ENCODE assay signal across 7 cellular contexts in genomic region chr5:126595486-126596083, GRCh38. TPM values are rescaled to one million over a fixed set of nuclear protein-coding genes. Genes with fewer than 3 reads are reported as not detected.
DNase-seq lines count a peak whose midpoint lies in the region; ATAC-seq and TF ChIP-seq lines count a peak whose summit lies in the region.

No MANE protein-coding gene starts in this region.

- H3K4me1 ChIP-seq in HUES64 (ENCODE audit: insufficient read depth, low read length) (peaks cover 34% of the 10 kb centered on the region), esophagus (ENCODE audit: control insufficient read depth in 2 of 2, insufficient read depth in 2 of 2, low read length in 1 of 2) (peaks cover 0 to 8% of the 10 kb centered on the region in 2 donors), gastrocnemius medialis (peaks cover 8 to 14% of the 10 kb centered on the region in 2 donors)

- peak; percentile 18 for ATAC-seq in GM21381 (IDR thresholded peaks at IDR 0.05; ENCODE audit: unreplicated experiment)
- no peak for ATAC-seq in gastrocnemius medialis

- peak overlapping the region; percentile 54 for H3K27ac ChIP-seq in HUES64 (ENCODE audit: low read depth, low read length)
- H3K27ac ChIP-seq in esophagus (ENCODE audit: low read depth in 2 of 2, low read length in 1 of 2): peak overlapping the region; percentile 93 to 97
- H3K27ac ChIP-seq in gastrocnemius medialis: peak overlapping the region; percentile 21 to 69 (median 50)

- in situ Hi-C loops in gastrocnemius medialis (cut with MboI; ENCODE audit: low sequenced_read_pairs in 4 of 4): no loop called here

- no peaks in the 10 kb centered on the region for H3K9me3 ChIP-seq in HUES64 (ENCODE audit: insufficient read depth, low read depth, low read length)
- no peaks in the 10 kb centered on the region for H3K9me3 ChIP-seq in esophagus (ENCODE audit: control insufficient read depth in 2 of 2, insufficient read depth in 1 of 2, low read depth in 1 of 2, low read length in 1 of 2)
- no peaks in the 10 kb centered on the region for H3K9me3 ChIP-seq in gastrocnemius medialis

- H3K27me3 ChIP-seq in HUES64 (ENCODE audit: insufficient read depth, low read length): no peaks in the 10 kb centered on the region
- H3K27me3 ChIP-seq in esophagus (ENCODE audit: control insufficient read depth in 1 of 2, insufficient read depth in 2 of 2, low read length in 2 of 2): no peaks in the 10 kb centered on the region
- no peaks in the 10 kb centered on the region for H3K27me3 ChIP-seq in gastrocnemius medialis

- no peak for TF ChIP-seq POLR2A in gastrocnemius medialis (IDR thresholded peaks at IDR 0.05)

- no peak for TF ChIP-seq CTCF in gastrocnemius medialis (IDR thresholded peaks at IDR 0.05 in 4 of 5, conservative IDR thresholded peaks at IDR 0.05 in 1 of 5)

- H3K4me3 ChIP-seq in HUES64 (ENCODE audit: low read length) (peak overlapping the region; percentile 84), esophagus (ENCODE audit: low read depth in 1 of 2, low read length in 2 of 2) (peak overlapping the region; percentile 65 to 78), gastrocnemius medialis (peak overlapping the region; percentile 51 to 85 (median 70))

- peaks cover 22% of the 10 kb centered on the region for H3K36me3 ChIP-seq in HUES64 (ENCODE audit: insufficient read depth, low read length)
- peaks cover 0 to 8% of the 10 kb centered on the region in 2 donors for H3K36me3 ChIP-seq in esophagus (ENCODE audit: control insufficient read depth in 2 of 2, insufficient read depth in 2 of 2, low read length in 1 of 2)
- no peaks in the 10 kb centered on the region for H3K36me3 ChIP-seq in gastrocnemius medialis

- WGBS in HUES64: 59% methylated on average over 21 of the region's 22 CpGs
- WGBS in esophagus, 2 donors: 62% methylated on average over 22 of the region's 22 CpGs

- DNase-seq in gastrocnemius medialis (no peak), NCI-H1048 (lab: John Stamatoyannopoulos, UW) (no peak), SKM-1 (lab: John Stamatoyannopoulos, UW; ENCODE audit: unreplicated experiment) (no peak)
- no peak for DNase-seq in stimulated activated naive CD4-positive, alpha-beta T cell treated with Interleukin-2 at 50 U/mL for 16 hours (lab: John Stamatoyannopoulos, UW)

- H3K9ac ChIP-seq in HUES64 (ENCODE audit: low read depth, low read length): peak overlapping the region; percentile 75

- intact Hi-C loops in gastrocnemius medialis (cut with DNase I; ENCODE audit: low total_unique reads): no loop called here

RNA-seq across cellular contexts. Expression of gene ALDH7A1, which starts 0.6 kb away (rescaled TPM):
- polyA plus RNA-seq in HUES64 (2013, experiment 1 of 2): 107 TPM
- 123 TPM for polyA plus RNA-seq in HUES64 (2013, experiment 2 of 2)
- polyA plus RNA-seq in esophagus: 10 to 100 TPM; 71.9 to 88.3 TPM
- total RNA-seq in gastrocnemius medialis: 1 to 10 TPM; 2.7 to 6.3 (median 4.7) TPM

RNA-seq across cellular contexts. Expression of gene PHAX, which starts 5.2 kb away (rescaled TPM):
- polyA plus RNA-seq in HUES64 (2013, experiment 1 of 2): 62.5 TPM
- 55.3 TPM for polyA plus RNA-seq in HUES64 (2013, experiment 2 of 2)
- polyA plus RNA-seq in esophagus: 10 to 100 TPM; 11.5 to 18.6 TPM
- 10 to 100 TPM; 33.3 to 50.6 (median 38.4) TPM for total RNA-seq in gastrocnemius medialis
